ENCODE assay signal across 18 cellular contexts in the genomic region with DNA sequence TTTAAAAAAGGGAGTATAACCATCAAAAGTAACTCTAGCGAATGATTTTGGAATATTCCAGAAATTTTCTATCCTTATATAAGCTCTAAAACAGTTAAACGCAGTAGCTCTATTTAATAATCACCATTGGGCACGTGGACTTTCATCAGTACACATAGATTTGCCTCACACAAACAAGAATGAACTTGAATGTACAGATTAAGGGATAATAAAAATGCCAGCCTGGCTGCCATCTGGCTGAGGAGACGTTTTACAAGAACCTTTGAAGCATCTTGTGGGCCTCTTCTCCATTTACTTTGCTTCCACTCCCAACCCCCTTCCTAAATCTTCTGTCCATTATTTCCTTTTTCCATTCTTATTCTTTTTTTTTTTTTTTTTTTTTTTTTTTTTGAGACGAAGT. TPM values are rescaled to one million over a fixed set of nuclear protein-coding genes. Genes with fewer than 3 reads are reported as not detected.
DNase-seq lines count a peak whose midpoint lies in the region; ATAC-seq, FAIRE-seq and TF ChIP-seq lines count a peak whose summit lies in the region.
"Had no signal": no experiment of that assay in that cellular context is flagged by ENCODE, and none has a peak within 500 bp of the region (broad histone marks: within the 10 kb centered on the region; RNA-seq: fewer than 3 reads in every experiment).

No MANE protein-coding gene starts in this region.

- DNase-seq in D721Med (ENCODE audit: insufficient read length, low spot score) (peak; percentile 54), NCI-H2171 (lab: John Stamatoyannopoulos, UW) (peak; percentile 43), RWPE2 (ENCODE audit: low spot score) (no peak), left colon (peak; percentile 40 to 48), DMS53 (lab: John Stamatoyannopoulos, UW) (no peak), esophagus squamous epithelium (lab: John Stamatoyannopoulos, UW) (no peak)
- DNase-seq: ACHN, AML-193, COR-L47, DMS79, Kasumi-1, NCI-H187 treated with DMSO at 0.1 percent for 48 hours, NCI-H2227 treated with DMSO at 0.1 percent for 48 hours, PC-3 had no signal

- no peak for TF ChIP-seq POLR2A in esophagus squamous epithelium (IDR thresholded peaks at IDR 0.05)

- H3K9me3 ChIP-seq in RWPE2 (ENCODE audit: severe bottlenecking) (no peaks in the 10 kb centered on the region), esophagus squamous epithelium (no peaks in the 10 kb centered on the region)

- ATAC-seq in RWPE2 (ENCODE audit: low read depth) (peak; percentile 36; the same call in 1 of the 3 replicates), left colon (peak; percentile 45), GM19035 (IDR thresholded peaks at IDR 0.05; ENCODE audit: unreplicated experiment) (no peak), HG02678 (IDR thresholded peaks at IDR 0.05; ENCODE audit: unreplicated experiment) (no peak)
- ATAC-seq: PC-3, Right ventricle myocardium inferior had no signal

- TF ChIP-seq CTCF in D721Med (IDR thresholded peaks at IDR 0.05; ENCODE audit: insufficient read depth, missing control alignments) = no peak
- TF ChIP-seq CTCF in RWPE2 (IDR thresholded peaks at IDR 0.05; ENCODE audit: poor library complexity, severe bottlenecking) = no peak
- no peak for TF ChIP-seq CTCF in esophagus squamous epithelium (IDR thresholded peaks at IDR 0.05)

- H3K4me3 ChIP-seq in RWPE2 (ENCODE audit: severe bottlenecking) (no peak overlapping the region), esophagus squamous epithelium (no peak overlapping the region)

- intact Hi-C loops in left colon (cut with DNase I, micrococcal nuclease) (no loop called here), esophagus squamous epithelium (cut with DNase I) (no loop called here)

- no peaks in the 10 kb centered on the region for H3K27me3 ChIP-seq in RWPE2 (ENCODE audit: insufficient read depth, poor library complexity, severe bottlenecking)
- no peaks in the 10 kb centered on the region for H3K27me3 ChIP-seq in esophagus squamous epithelium

- peaks cover 18% of the 10 kb centered on the region for H3K4me1 ChIP-seq in RWPE2 (ENCODE audit: insufficient read depth, poor library complexity, severe bottlenecking)
- H3K4me1 ChIP-seq in esophagus squamous epithelium = peaks cover 0 to 62% (median 9%) of the 10 kb centered on the region in 3 donors

- no peaks in the 10 kb centered on the region for H3K36me3 ChIP-seq in RWPE2 (ENCODE audit: low read depth)
- H3K36me3 ChIP-seq in esophagus squamous epithelium = no peaks in the 10 kb centered on the region

- no peak overlapping the region for H3K27ac ChIP-seq in RWPE2 (ENCODE audit: poor library complexity, severe bottlenecking)
- H3K27ac ChIP-seq in esophagus squamous epithelium = no peak overlapping the region

- 43 to 48% methylated on average over 5 of the region's 5 CpGs for WGBS in esophagus squamous epithelium, 2 donors

- peak; percentile 56 for FAIRE-seq in D721Med (lab: Jason Lieb, UNC)
- FAIRE-seq: H54 had no signal

RNA-seq across cellular contexts. Expression of gene AGAP1, which starts 47.2 kb away (rescaled TPM):
- total RNA-seq in left colon (10 to 100 TPM; 61.3 to 78.5 TPM), esophagus squamous epithelium (10 to 100 TPM in 3 of 4 donors, 1 to 10 TPM in 1; 7.2 to 19.6 (median 15.2) TPM)

Comparison
In these comparisons a context has a peak if more than half of its experiments do, and no peak if none do; other contexts are left out.
1. DNase-seq: peak in D721Med (single experiment), NCI-H2171 (single experiment) and left colon (2 of 2); none in RWPE2 (single experiment), DMS53 (single experiment) and esophagus squamous epithelium (single experiment).
2. ATAC-seq: peak in RWPE2 (single experiment) and left colon (single experiment); none in GM19035 (single experiment) and HG02678 (single experiment).